In genomic region chr2:68943581-68944568, GRCh38 we compare ENCODE assay signal across 1 cellular context.
TF ChIP-seq lines count a peak whose summit lies in the region.

No MANE protein-coding gene starts in this region.

TF ChIP-seq in HEK293, 187 proteins besides CTCF, POLR2A, EP300 and RAD21 (continued from another document):
- no peak for TF ChIP-seq PRDM2 (tag by site-specific recombination; IDR thresholded peaks at IDR 0.05; ENCODE audit: borderline replicate concordance)
- TF ChIP-seq ZNF677 (tag by site-specific recombination; IDR thresholded peaks at IDR 0.05), result no peak
- no peak for TF ChIP-seq ZBTB6 (tag by site-specific recombination; IDR thresholded peaks at IDR 0.05)
- TF ChIP-seq ZIC2 (tag by site-specific recombination; IDR thresholded peaks at IDR 0.05), result peak; percentile 77
- no peak for TF ChIP-seq ZNF692 (tag by site-specific recombination; IDR thresholded peaks at IDR 0.05)
- TF ChIP-seq GLIS1 (tag by site-specific recombination; IDR thresholded peaks at IDR 0.05), result peak; percentile 50
